Comparison of ENCODE assay signal across 10 cellular contexts in the genomic region with DNA sequence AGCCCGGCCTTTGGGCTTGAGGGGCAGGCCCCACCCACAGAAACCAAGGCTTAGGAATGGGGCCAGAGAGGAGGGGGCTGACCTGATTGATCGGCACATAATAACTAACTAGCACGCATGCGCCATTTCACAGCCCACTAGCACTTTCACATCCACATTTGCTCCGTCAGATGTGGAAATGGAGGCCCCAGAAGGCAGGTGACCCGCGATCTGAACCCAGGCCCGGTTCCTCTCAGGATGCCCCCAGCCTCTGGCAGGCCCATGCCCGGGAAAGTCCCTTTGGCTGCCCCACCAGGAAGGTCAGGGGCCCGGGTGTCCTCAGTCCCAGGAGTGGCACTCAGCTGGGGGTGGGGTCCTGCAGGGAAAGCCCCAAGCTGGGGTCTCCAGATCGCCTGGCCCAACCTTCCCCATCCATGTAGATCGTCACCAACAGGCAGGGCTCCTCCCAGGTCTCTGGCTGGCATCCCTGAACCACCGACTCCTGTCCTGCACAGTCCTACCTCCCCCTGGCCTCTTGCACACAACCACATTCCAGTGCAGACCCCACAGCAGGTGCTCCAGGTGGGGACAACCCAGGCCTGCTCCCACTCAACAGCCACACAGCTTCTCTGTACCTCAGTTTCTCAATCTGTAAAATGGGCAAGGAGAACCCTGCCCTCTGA. TPM values are rescaled to one million over a fixed set of nuclear protein-coding genes. Genes with fewer than 3 reads are reported as not detected.
DNase-seq lines count a peak whose midpoint lies in the region; ATAC-seq, FAIRE-seq and TF ChIP-seq lines count a peak whose summit lies in the region.
"Had no signal": no experiment of that assay in that cellular context is flagged by ENCODE, and none has a peak within 500 bp of the region (broad histone marks: within the 10 kb centered on the region; RNA-seq: fewer than 3 reads in every experiment).

No MANE protein-coding gene starts in this region.

- peak; percentile 20 for DNase-seq in stimulated activated naive CD8-positive, alpha-beta T cell treated with anti-CD3 and anti-CD28 coated beads, Interleukin-15, Interleukin-2, amounts not matched to agents 100 U/mL and 50 U/mL, for 24 hours
- DNase-seq in stimulated activated naive CD8-positive, alpha-beta T cell treated with anti-CD3 and anti-CD28 coated beads, Interleukin-15, amount 100 ng/mL, for 72 hours: no peak
- DNase-seq in astrocyte (ENCODE audit: low read depth) (no peak), NCI-H2029 (lab: John Stamatoyannopoulos, UW) (no peak), ecto neural progenitor cell (ENCODE audit: low spot score) (no peak), middle frontal gyrus (ENCODE audit: extremely low spot score, low spot score) (no peak)
- no peak for DNase-seq in effector memory CD4-positive, alpha-beta T cell
- DNase-seq: activated CD8-positive, alpha-beta memory T cell treated with anti-CD3 and anti-CD28 coated beads, Interleukin-2, amount 10 ng/mL, durations not matched to agents 7 days and 5 days had no signal

- no peak overlapping the region for H3K4me3 ChIP-seq in astrocyte (ENCODE audit: insufficient read depth, low read depth, low read length)
- no peak overlapping the region for H3K4me3 ChIP-seq in effector memory CD4-positive, alpha-beta T cell (ENCODE audit: insufficient read depth, low read depth, low read length, poor library complexity, severe bottlenecking)

- no peaks in the 10 kb centered on the region for H3K27me3 Mint-ChIP-seq in stimulated activated naive CD8-positive, alpha-beta T cell treated with anti-CD3 and anti-CD28 coated beads, Interleukin-15, amount 100 ng/mL, for 72 hours
- H3K27me3 Mint-ChIP-seq in astrocyte (ENCODE audit: low read depth, unreplicated experiment): no peaks in the 10 kb centered on the region
- H3K27me3 Mint-ChIP-seq: activated CD8-positive, alpha-beta memory T cell treated with anti-CD3 and anti-CD28 coated beads, Interleukin-2, amount 10 ng/mL, durations not matched to agents 7 days and 5 days had no signal

- no peaks in the 10 kb centered on the region for H3K27me3 ChIP-seq in astrocyte (ENCODE audit: insufficient read depth, low read length)
- H3K27me3 ChIP-seq in effector memory CD4-positive, alpha-beta T cell (replicated peaks; ENCODE audit: control insufficient read depth, insufficient read depth, low read length, poor library complexity, severe bottlenecking): no peaks in the 10 kb centered on the region

- no peaks in the 10 kb centered on the region for H3K36me3 ChIP-seq in astrocyte (ENCODE audit: insufficient read depth, low read length)
- no peaks in the 10 kb centered on the region for H3K36me3 ChIP-seq in effector memory CD4-positive, alpha-beta T cell (ENCODE audit: control insufficient read depth, insufficient read depth, low read length)

- peaks cover 13% of the 10 kb centered on the region for H3K36me3 Mint-ChIP-seq in astrocyte (ENCODE audit: low read depth, unreplicated experiment)
- H3K36me3 Mint-ChIP-seq: activated CD8-positive, alpha-beta memory T cell treated with anti-CD3 and anti-CD28 coated beads, Interleukin-2, amount 10 ng/mL, durations not matched to agents 7 days and 5 days had no signal

- no peak overlapping the region for H2AFZ ChIP-seq in astrocyte (ENCODE audit: low read depth, low read length)

- peaks cover 92% of the 10 kb centered on the region for H4K20me1 ChIP-seq in astrocyte (ENCODE audit: insufficient read depth, low read length)

- H3K9me3 Mint-ChIP-seq in stimulated activated naive CD8-positive, alpha-beta T cell treated with anti-CD3 and anti-CD28 coated beads, Interleukin-15, amount 100 ng/mL, for 72 hours: no peaks in the 10 kb centered on the region
- H3K9me3 Mint-ChIP-seq in astrocyte (ENCODE audit: unreplicated experiment): no peaks in the 10 kb centered on the region

- peak overlapping the region; percentile 68 for H3K27ac ChIP-seq in astrocyte (ENCODE audit: low read depth, low read length)
- H3K27ac ChIP-seq in effector memory CD4-positive, alpha-beta T cell (ENCODE audit: insufficient read depth, low read length, poor library complexity, severe bottlenecking): no peak overlapping the region

- H3K9ac ChIP-seq in astrocyte (ENCODE audit: low read length): no peak overlapping the region

- H3K9me3 ChIP-seq in astrocyte (ENCODE audit: insufficient read depth, low read depth, low read length): no peaks in the 10 kb centered on the region
- H3K9me3 ChIP-seq in effector memory CD4-positive, alpha-beta T cell (ENCODE audit: control insufficient read depth, low read length): no peaks in the 10 kb centered on the region

- peaks cover 91% of the 10 kb centered on the region for H3K79me2 ChIP-seq in astrocyte (ENCODE audit: insufficient read depth, low read length)

- H3K4me1 ChIP-seq in astrocyte (ENCODE audit: insufficient read depth, low read length): peaks cover 34% of the 10 kb centered on the region
- H3K4me1 ChIP-seq in effector memory CD4-positive, alpha-beta T cell (ENCODE audit: control insufficient read depth, insufficient read depth, low read length, poor library complexity, severe bottlenecking): no peaks in the 10 kb centered on the region

- H3K4me1 Mint-ChIP-seq in stimulated activated naive CD8-positive, alpha-beta T cell treated with anti-CD3 and anti-CD28 coated beads, Interleukin-15, amount 100 ng/mL, for 72 hours: no peaks in the 10 kb centered on the region
- peaks cover 7% of the 10 kb centered on the region for H3K4me1 Mint-ChIP-seq in astrocyte (ENCODE audit: low read depth, unreplicated experiment)
- H3K4me1 Mint-ChIP-seq: activated CD8-positive, alpha-beta memory T cell treated with anti-CD3 and anti-CD28 coated beads, Interleukin-2, amount 10 ng/mL, durations not matched to agents 7 days and 5 days had no signal

- H3K4me3 Mint-ChIP-seq in stimulated activated naive CD8-positive, alpha-beta T cell treated with anti-CD3 and anti-CD28 coated beads, Interleukin-15, amount 100 ng/mL, for 72 hours: no peak overlapping the region
- H3K4me3 Mint-ChIP-seq in astrocyte (ENCODE audit: unreplicated experiment): peak overlapping the region; percentile 20
- H3K4me3 Mint-ChIP-seq: activated CD8-positive, alpha-beta memory T cell treated with anti-CD3 and anti-CD28 coated beads, Interleukin-2, amount 10 ng/mL, durations not matched to agents 7 days and 5 days had no signal

- peak overlapping the region in 1 of 2 donors; percentile 86 for H3K27ac Mint-ChIP-seq in stimulated activated naive CD8-positive, alpha-beta T cell treated with anti-CD3 and anti-CD28 coated beads, Interleukin-15, amount 100 ng/mL, for 72 hours
- H3K27ac Mint-ChIP-seq in astrocyte (ENCODE audit: unreplicated experiment): no peak overlapping the region
- H3K27ac Mint-ChIP-seq: activated CD8-positive, alpha-beta memory T cell treated with anti-CD3 and anti-CD28 coated beads, Interleukin-2, amount 10 ng/mL, durations not matched to agents 7 days and 5 days had no signal

- H3K4me2 ChIP-seq in astrocyte (ENCODE audit: low read length): peak overlapping the region; percentile 69

- FAIRE-seq in astrocyte (lab: Jason Lieb, UNC): no peak
- FAIRE-seq: endometrium had no signal

- peak; percentile 42 for ATAC-seq in stimulated activated naive CD8-positive, alpha-beta T cell treated with anti-CD3 and anti-CD28 coated beads, Interleukin-15, Interleukin-2, amounts not matched to agents 100 U/mL and 50 U/mL, for 24 hours
- ATAC-seq in stimulated activated naive CD8-positive, alpha-beta T cell treated with anti-CD3 and anti-CD28 coated beads, Interleukin-15, amount 100 ng/mL, for 72 hours: no peak
- peak; percentile 53 for ATAC-seq in HG02981 (IDR thresholded peaks at IDR 0.05; ENCODE audit: unreplicated experiment)
- ATAC-seq: activated CD8-positive, alpha-beta memory T cell treated with anti-CD3 and anti-CD28 coated beads, Interleukin-2, amount 10 ng/mL, durations not matched to agents 7 days and 5 days had no signal

- no peak for TF ChIP-seq CTCF in astrocyte (IDR thresholded peaks at IDR 0.05; ENCODE audit: insufficient read depth, low read depth, low read length)

RNA-seq across cellular contexts. Expression of a gene that starts 46.7 kb away (rescaled TPM):
- 36.5 and 41.6 TPM in 2 replicates for total RNA-seq in astrocyte
